1 cellular context compared by ENCODE assay signal in the genomic region with DNA sequence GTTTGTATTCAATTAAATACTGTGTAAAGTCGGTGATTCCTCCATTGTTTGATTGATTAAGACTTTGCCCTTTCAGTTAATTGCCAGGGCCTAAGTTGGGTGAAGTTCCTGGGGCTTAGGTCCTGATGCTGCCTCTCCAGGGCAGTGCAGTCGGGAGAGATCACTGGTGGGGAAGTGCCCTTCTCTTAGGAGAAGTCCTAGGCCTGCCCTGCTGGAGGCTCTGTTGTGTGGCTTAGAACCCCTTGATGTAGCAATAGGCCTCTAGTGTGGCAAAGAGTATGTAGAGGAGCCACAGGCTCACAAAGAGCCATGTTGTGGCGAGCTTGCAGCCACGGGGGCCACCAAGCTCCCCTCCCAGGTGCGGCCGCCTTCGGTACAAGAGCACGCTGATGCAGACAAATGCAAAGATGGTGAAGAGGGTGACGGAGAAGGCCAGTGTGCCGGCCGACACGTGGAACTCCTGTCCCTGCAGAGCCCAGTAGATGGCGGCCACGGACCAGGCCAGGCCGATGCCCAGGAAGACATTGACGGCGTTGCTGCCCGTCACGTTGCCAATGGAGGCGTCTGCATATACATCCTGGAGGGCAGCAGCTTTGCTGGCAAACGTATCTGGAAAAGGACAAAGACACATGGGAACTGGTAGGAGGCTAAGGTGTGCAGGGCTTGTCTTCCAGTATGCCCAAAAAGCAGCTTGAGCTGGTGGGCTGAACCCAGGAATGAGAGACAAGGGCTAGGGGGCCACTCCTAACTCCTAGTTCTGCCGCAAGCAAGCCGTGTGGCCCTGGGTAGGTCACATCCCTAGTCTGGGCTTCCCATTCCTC.
TF ChIP-seq lines count a peak whose summit lies in the region.

No MANE protein-coding gene starts in this region.

TF ChIP-seq in HepG2, 621 proteins besides CTCF, POLR2A, EP300 and RAD21 (continued from another document and continues in another):
- TF ChIP-seq ZNF691 (CRISPR knock-in tag; IDR thresholded peaks at IDR 0.05; ENCODE audit: borderline replicate concordance, low read depth) (peak; percentile 94; the same call in 1 of the 2 replicates), MIXL1 (CRISPR knock-in tag; IDR thresholded peaks at IDR 0.05) (0 out of 2 replicates have a peak, but pooled peaks have one; percentile 54), PITX1 (CRISPR knock-in tag; IDR thresholded peaks at IDR 0.05) (no peak), SCMH1 (CRISPR knock-in tag; IDR thresholded peaks at IDR 0.05; ENCODE audit: borderline replicate concordance) (no peak), REXO4 (CRISPR knock-in tag; IDR thresholded peaks at IDR 0.05; ENCODE audit: borderline replicate concordance) (no peak), TRIM22 (IDR thresholded peaks at IDR 0.05) (no peak), ZNF549 (CRISPR knock-in tag; IDR thresholded peaks at IDR 0.05) (no peak), TRIM24 (CRISPR knock-in tag; IDR thresholded peaks at IDR 0.05) (no peak), STAT5B (CRISPR knock-in tag; IDR thresholded peaks at IDR 0.05) (no peak), ZNF326 (CRISPR knock-in tag; IDR thresholded peaks at IDR 0.05; ENCODE audit: borderline replicate concordance) (no peak), ETV5 (CRISPR knock-in tag; IDR thresholded peaks at IDR 0.05; ENCODE audit: borderline replicate concordance) (peak; percentile 76; the same call in 1 of the 2 replicates), ZNF558 (CRISPR knock-in tag; IDR thresholded peaks at IDR 0.05; ENCODE audit: borderline replicate concordance) (no peak), CSRNP2 (CRISPR knock-in tag; conservative IDR thresholded peaks at IDR 0.05; ENCODE audit: low read depth) (no peak), PAX8 (CRISPR knock-in tag; IDR thresholded peaks at IDR 0.05; ENCODE audit: borderline replicate concordance) (0 out of 2 replicates have a peak, but pooled peaks have one; percentile 80), ZNF674 (CRISPR knock-in tag; IDR thresholded peaks at IDR 0.05; ENCODE audit: low read depth) (no peak), GABPA (IDR thresholded peaks at IDR 0.05; ENCODE audit: low read depth, low read length) (no peak), GABPA (CRISPR knock-in tag; IDR thresholded peaks at IDR 0.05; ENCODE audit: low read depth) (no peak), ZC3H4 (CRISPR knock-in tag; IDR thresholded peaks at IDR 0.05; ENCODE audit: borderline replicate concordance) (no peak), FIP1L1 (IDR thresholded peaks at IDR 0.05; ENCODE audit: borderline replicate concordance, insufficient read depth, low read depth, low read length) (no peak), ZFYVE20 (CRISPR knock-in tag; IDR thresholded peaks at IDR 0.05; ENCODE audit: borderline replicate concordance, low read depth) (peak; percentile 75; the same call in 1 of the 2 replicates), ZNF790 (CRISPR knock-in tag; IDR thresholded peaks at IDR 0.05; ENCODE audit: borderline replicate concordance) (peak; percentile 75; the same call in 1 of the 2 replicates), ZNF33B (CRISPR knock-in tag; IDR thresholded peaks at IDR 0.05) (no peak), ZNF557 (CRISPR knock-in tag; IDR thresholded peaks at IDR 0.05) (0 out of 2 replicates have a peak, but pooled peaks have one; percentile 68), IRF1 (CRISPR knock-in tag; IDR thresholded peaks at IDR 0.05; ENCODE audit: low read depth) (peak; percentile 90; the same call in 1 of the 2 replicates), KAT7 (CRISPR knock-in tag; IDR thresholded peaks at IDR 0.05; ENCODE audit: borderline replicate concordance) (0 out of 2 replicates have a peak, but pooled peaks have one; percentile 35), ASH2L (IDR thresholded peaks at IDR 0.05; ENCODE audit: insufficient read length, low read depth, low read length) (no peak), RFX5 (IDR thresholded peaks at IDR 0.05; ENCODE audit: low read depth, low read length) (no peak)
- TF ChIP-seq, protein P1, sequence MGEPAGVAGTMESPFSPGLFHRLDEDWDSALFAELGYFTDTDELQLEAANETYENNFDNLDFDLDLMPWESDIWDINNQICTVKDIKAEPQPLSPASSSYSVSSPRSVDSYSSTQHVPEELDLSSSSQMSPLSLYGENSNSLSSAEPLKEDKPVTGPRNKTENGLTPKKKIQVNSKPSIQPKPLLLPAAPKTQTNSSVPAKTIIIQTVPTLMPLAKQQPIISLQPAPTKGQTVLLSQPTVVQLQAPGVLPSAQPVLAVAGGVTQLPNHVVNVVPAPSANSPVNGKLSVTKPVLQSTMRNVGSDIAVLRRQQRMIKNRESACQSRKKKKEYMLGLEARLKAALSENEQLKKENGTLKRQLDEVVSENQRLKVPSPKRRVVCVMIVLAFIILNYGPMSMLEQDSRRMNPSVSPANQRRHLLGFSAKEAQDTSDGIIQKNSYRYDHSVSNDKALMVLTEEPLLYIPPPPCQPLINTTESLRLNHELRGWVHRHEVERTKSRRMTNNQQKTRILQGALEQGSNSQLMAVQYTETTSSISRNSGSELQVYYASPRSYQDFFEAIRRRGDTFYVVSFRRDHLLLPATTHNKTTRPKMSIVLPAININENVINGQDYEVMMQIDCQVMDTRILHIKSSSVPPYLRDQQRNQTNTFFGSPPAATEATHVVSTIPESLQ (CRISPR knock-in tag; conservative IDR thresholded peaks at IDR 0.05): 0 out of 2 replicates have a peak, but pooled peaks have one; percentile 43
- TF ChIP-seq, protein P2, sequence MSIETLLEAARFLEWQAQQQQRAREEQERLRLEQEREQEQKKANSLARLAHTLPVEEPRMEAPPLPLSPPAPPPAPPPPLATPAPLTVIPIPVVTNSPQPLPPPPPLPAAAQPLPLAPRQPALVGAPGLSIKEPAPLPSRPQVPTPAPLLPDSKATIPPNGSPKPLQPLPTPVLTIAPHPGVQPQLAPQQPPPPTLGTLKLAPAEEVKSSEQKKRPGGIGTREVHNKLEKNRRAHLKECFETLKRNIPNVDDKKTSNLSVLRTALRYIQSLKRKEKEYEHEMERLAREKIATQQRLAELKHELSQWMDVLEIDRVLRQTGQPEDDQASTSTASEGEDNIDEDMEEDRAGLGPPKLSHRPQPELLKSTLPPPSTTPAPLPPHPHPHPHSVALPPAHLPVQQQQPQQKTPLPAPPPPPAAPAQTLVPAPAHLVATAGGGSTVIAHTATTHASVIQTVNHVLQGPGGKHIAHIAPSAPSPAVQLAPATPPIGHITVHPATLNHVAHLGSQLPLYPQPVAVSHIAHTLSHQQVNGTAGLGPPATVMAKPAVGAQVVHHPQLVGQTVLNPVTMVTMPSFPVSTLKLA (IDR thresholded peaks at IDR 0.05): peak; percentile 50; the same call in 1 of the 2 replicates
- TF ChIP-seq, protein P3, sequence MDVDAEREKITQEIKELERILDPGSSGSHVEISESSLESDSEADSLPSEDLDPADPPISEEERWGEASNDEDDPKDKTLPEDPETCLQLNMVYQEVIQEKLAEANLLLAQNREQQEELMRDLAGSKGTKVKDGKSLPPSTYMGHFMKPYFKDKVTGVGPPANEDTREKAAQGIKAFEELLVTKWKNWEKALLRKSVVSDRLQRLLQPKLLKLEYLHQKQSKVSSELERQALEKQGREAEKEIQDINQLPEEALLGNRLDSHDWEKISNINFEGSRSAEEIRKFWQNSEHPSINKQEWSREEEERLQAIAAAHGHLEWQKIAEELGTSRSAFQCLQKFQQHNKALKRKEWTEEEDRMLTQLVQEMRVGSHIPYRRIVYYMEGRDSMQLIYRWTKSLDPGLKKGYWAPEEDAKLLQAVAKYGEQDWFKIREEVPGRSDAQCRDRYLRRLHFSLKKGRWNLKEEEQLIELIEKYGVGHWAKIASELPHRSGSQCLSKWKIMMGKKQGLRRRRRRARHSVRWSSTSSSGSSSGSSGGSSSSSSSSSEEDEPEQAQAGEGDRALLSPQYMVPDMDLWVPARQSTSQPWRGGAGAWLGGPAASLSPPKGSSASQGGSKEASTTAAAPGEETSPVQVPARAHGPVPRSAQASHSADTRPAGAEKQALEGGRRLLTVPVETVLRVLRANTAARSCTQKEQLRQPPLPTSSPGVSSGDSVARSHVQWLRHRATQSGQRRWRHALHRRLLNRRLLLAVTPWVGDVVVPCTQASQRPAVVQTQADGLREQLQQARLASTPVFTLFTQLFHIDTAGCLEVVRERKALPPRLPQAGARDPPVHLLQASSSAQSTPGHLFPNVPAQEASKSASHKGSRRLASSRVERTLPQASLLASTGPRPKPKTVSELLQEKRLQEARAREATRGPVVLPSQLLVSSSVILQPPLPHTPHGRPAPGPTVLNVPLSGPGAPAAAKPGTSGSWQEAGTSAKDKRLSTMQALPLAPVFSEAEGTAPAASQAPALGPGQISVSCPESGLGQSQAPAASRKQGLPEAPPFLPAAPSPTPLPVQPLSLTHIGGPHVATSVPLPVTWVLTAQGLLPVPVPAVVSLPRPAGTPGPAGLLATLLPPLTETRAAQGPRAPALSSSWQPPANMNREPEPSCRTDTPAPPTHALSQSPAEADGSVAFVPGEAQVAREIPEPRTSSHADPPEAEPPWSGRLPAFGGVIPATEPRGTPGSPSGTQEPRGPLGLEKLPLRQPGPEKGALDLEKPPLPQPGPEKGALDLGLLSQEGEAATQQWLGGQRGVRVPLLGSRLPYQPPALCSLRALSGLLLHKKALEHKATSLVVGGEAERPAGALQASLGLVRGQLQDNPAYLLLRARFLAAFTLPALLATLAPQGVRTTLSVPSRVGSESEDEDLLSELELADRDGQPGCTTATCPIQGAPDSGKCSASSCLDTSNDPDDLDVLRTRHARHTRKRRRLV (CRISPR knock-in tag; IDR thresholded peaks at IDR 0.05): no peak
- TF ChIP-seq, protein P4, sequence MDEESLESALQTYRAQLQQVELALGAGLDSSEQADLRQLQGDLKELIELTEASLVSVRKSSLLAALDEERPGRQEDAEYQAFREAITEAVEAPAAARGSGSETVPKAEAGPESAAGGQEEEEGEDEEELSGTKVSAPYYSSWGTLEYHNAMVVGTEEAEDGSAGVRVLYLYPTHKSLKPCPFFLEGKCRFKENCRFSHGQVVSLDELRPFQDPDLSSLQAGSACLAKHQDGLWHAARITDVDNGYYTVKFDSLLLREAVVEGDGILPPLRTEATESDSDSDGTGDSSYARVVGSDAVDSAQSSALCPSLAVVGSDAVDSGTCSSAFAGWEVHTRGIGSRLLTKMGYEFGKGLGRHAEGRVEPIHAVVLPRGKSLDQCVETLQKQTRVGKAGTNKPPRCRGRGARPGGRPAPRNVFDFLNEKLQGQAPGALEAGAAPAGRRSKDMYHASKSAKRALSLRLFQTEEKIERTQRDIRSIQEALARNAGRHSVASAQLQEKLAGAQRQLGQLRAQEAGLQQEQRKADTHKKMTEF (CRISPR knock-in tag; IDR thresholded peaks at IDR 0.05): peak; percentile 80; the same call in 1 of the 2 replicates
- TF ChIP-seq, protein P5, sequence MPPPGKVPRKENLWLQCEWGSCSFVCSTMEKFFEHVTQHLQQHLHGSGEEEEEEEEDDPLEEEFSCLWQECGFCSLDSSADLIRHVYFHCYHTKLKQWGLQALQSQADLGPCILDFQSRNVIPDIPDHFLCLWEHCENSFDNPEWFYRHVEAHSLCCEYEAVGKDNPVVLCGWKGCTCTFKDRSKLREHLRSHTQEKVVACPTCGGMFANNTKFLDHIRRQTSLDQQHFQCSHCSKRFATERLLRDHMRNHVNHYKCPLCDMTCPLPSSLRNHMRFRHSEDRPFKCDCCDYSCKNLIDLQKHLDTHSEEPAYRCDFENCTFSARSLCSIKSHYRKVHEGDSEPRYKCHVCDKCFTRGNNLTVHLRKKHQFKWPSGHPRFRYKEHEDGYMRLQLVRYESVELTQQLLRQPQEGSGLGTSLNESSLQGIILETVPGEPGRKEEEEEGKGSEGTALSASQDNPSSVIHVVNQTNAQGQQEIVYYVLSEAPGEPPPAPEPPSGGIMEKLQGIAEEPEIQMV (CRISPR knock-in tag; IDR thresholded peaks at IDR 0.05; ENCODE audit: low read depth): peak; percentile 36; the same call in 1 of the 2 replicates
- TF ChIP-seq, protein P6, sequence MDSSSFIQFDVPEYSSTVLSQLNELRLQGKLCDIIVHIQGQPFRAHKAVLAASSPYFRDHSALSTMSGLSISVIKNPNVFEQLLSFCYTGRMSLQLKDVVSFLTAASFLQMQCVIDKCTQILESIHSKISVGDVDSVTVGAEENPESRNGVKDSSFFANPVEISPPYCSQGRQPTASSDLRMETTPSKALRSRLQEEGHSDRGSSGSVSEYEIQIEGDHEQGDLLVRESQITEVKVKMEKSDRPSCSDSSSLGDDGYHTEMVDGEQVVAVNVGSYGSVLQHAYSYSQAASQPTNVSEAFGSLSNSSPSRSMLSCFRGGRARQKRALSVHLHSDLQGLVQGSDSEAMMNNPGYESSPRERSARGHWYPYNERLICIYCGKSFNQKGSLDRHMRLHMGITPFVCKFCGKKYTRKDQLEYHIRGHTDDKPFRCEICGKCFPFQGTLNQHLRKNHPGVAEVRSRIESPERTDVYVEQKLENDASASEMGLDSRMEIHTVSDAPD (CRISPR knock-in tag; IDR thresholded peaks at IDR 0.05): no peak
